1 cellular context compared by ENCODE assay signal in the genomic region with DNA sequence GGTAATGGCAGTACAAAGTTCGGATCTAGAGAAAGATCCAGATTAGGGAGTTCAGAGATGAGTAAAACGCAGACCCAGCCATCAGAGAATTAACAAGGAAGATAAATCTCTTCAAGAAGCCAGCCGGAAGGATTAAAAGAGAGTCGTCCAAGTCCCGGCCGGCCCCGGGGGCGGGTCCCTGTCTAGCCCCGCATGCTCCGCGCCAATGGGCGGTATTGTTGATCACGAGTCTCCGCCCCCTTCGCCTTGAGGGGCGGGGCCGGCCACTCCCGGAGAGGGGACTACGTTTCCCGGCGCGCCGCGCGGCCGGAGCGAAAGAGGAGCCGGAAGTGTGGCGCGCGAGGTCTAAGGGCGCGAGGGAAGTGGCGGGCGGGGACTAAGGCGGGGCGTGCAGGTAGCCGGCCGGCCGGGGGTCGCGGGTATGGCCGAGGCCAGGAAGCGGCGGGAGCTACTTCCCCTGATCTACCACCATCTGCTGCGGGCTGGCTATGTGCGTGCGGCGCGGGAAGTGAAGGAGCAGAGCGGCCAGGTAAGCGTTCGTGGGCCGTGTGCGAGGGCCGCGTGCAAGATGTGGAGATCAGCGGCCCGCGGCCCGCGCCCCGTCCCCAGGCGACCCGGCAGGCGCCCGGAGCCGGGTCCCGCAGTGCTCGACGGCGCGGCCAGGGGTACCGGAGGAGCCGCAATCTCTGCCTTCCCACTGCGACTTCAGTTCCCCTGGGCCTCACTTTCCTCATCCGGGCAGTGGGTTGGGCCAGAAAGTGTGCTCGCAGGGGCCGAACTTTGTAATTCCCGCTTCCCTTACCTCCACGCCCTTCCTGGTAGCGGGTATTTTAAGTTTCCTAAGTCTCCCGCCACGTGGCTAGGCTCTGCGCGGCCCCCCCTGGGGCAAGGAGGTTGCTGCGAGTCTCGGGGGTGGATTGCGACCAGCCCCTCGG.
TF ChIP-seq lines count a peak whose summit lies in the region.

A gene with protein sequence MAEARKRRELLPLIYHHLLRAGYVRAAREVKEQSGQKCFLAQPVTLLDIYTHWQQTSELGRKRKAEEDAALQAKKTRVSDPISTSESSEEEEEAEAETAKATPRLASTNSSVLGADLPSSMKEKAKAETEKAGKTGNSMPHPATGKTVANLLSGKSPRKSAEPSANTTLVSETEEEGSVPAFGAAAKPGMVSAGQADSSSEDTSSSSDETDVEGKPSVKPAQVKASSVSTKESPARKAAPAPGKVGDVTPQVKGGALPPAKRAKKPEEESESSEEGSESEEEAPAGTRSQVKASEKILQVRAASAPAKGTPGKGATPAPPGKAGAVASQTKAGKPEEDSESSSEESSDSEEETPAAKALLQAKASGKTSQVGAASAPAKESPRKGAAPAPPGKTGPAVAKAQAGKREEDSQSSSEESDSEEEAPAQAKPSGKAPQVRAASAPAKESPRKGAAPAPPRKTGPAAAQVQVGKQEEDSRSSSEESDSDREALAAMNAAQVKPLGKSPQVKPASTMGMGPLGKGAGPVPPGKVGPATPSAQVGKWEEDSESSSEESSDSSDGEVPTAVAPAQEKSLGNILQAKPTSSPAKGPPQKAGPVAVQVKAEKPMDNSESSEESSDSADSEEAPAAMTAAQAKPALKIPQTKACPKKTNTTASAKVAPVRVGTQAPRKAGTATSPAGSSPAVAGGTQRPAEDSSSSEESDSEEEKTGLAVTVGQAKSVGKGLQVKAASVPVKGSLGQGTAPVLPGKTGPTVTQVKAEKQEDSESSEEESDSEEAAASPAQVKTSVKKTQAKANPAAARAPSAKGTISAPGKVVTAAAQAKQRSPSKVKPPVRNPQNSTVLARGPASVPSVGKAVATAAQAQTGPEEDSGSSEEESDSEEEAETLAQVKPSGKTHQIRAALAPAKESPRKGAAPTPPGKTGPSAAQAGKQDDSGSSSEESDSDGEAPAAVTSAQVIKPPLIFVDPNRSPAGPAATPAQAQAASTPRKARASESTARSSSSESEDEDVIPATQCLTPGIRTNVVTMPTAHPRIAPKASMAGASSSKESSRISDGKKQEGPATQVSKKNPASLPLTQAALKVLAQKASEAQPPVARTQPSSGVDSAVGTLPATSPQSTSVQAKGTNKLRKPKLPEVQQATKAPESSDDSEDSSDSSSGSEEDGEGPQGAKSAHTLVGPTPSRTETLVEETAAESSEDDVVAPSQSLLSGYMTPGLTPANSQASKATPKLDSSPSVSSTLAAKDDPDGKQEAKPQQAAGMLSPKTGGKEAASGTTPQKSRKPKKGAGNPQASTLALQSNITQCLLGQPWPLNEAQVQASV (N-terminal part only) (plus strand): TSS at position 372 of the 935 bp plus-strand sequence. CDS start 50 bp downstream, at position 422.

TF ChIP-seq in K562, 482 proteins besides CTCF, POLR2A, EP300 and RAD21 (continued from another document and continues in another):
- peak; percentile 93 for TF ChIP-seq NR2C1 (IDR thresholded peaks at IDR 0.05)
- TF ChIP-seq NR2C1 (tag; IDR thresholded peaks at IDR 0.05): peak; percentile 96
- no peak for TF ChIP-seq SRSF9 (IDR thresholded peaks at IDR 0.05; ENCODE audit: borderline replicate concordance, low read depth, low read length)
- TF ChIP-seq ESRRA (IDR thresholded peaks at IDR 0.05; ENCODE audit: borderline replicate concordance, low read depth): 0 out of 2 replicates have a peak, but pooled peaks have one; percentile 24
- no peak for TF ChIP-seq FOXK1 (CRISPR knock-in tag; IDR thresholded peaks at IDR 0.05; ENCODE audit: borderline replicate concordance)
- TF ChIP-seq, protein P1, sequence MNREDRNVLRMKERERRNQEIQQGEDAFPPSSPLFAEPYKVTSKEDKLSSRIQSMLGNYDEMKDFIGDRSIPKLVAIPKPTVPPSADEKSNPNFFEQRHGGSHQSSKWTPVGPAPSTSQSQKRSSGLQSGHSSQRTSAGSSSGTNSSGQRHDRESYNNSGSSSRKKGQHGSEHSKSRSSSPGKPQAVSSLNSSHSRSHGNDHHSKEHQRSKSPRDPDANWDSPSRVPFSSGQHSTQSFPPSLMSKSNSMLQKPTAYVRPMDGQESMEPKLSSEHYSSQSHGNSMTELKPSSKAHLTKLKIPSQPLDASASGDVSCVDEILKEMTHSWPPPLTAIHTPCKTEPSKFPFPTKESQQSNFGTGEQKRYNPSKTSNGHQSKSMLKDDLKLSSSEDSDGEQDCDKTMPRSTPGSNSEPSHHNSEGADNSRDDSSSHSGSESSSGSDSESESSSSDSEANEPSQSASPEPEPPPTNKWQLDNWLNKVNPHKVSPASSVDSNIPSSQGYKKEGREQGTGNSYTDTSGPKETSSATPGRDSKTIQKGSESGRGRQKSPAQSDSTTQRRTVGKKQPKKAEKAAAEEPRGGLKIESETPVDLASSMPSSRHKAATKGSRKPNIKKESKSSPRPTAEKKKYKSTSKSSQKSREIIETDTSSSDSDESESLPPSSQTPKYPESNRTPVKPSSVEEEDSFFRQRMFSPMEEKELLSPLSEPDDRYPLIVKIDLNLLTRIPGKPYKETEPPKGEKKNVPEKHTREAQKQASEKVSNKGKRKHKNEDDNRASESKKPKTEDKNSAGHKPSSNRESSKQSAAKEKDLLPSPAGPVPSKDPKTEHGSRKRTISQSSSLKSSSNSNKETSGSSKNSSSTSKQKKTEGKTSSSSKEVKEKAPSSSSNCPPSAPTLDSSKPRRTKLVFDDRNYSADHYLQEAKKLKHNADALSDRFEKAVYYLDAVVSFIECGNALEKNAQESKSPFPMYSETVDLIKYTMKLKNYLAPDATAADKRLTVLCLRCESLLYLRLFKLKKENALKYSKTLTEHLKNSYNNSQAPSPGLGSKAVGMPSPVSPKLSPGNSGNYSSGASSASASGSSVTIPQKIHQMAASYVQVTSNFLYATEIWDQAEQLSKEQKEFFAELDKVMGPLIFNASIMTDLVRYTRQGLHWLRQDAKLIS (CRISPR knock-in tag; IDR thresholded peaks at IDR 0.05): 0 out of 2 replicates have a peak, but pooled peaks have one; percentile 19
- no peak for TF ChIP-seq MCM3 (IDR thresholded peaks at IDR 0.05)
- TF ChIP-seq ZNF197 (CRISPR knock-in tag; IDR thresholded peaks at IDR 0.05; ENCODE audit: low read depth): no peak
- TF ChIP-seq ATF7 (IDR thresholded peaks at IDR 0.05): peak; percentile 39; the same call in 1 of the 2 replicates
- TF ChIP-seq, protein P2, sequence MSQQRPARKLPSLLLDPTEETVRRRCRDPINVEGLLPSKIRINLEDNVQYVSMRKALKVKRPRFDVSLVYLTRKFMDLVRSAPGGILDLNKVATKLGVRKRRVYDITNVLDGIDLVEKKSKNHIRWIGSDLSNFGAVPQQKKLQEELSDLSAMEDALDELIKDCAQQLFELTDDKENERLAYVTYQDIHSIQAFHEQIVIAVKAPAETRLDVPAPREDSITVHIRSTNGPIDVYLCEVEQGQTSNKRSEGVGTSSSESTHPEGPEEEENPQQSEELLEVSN (IDR thresholded peaks at IDR 0.05; ENCODE audit: borderline replicate concordance in 1 of 2, extremely low read depth in 1 of 2, insufficient read depth in 1 of 2, insufficient read length in 1 of 2, low read depth in 1 of 2, low read length in 1 of 2, poor library complexity in 1 of 2, severe bottlenecking in 1 of 2): peak; percentile 45 to 70
- no peak for TF ChIP-seq IRF2 (CRISPR knock-in tag; IDR thresholded peaks at IDR 0.05)
- TF ChIP-seq PRDM10 (IDR thresholded peaks at IDR 0.05; ENCODE audit: partially characterized antibody): peak; percentile 66
- 0 out of 4 replicates have a peak, but pooled peaks of 1 of the 2 experiments have one; percentile 38 for TF ChIP-seq FOXK2 (conservative IDR thresholded peaks at IDR 0.05 in 1 of 2, IDR thresholded peaks at IDR 0.05 in 1 of 2; ENCODE audit: low read depth in 2 of 2)
- TF ChIP-seq TEAD4 (IDR thresholded peaks at IDR 0.05; ENCODE audit: low read length): no peak
- TF ChIP-seq TEAD4 (CRISPR knock-in tag; IDR thresholded peaks at IDR 0.05; ENCODE audit: borderline replicate concordance): no peak; the same call in 1 of the 2 replicates
- peak; percentile 28 for TF ChIP-seq CCNT2 (IDR thresholded peaks at IDR 0.05; ENCODE audit: borderline replicate concordance, extremely low read depth, insufficient read length, low read depth, low read length)
- TF ChIP-seq ILF3 (IDR thresholded peaks at IDR 0.05; ENCODE audit: borderline replicate concordance): no peak
- TF ChIP-seq TAF1 (IDR thresholded peaks at IDR 0.05; ENCODE audit: control insufficient read depth, extremely low read depth, insufficient read depth, low read length, severe bottlenecking): peak; percentile 62
- TF ChIP-seq SMAD1 (IDR thresholded peaks at IDR 0.05; ENCODE audit: low read depth, low read length, partially characterized antibody): peak; percentile 14
- peak; percentile 77 for TF ChIP-seq E2F1 (CRISPR knock-in tag; IDR thresholded peaks at IDR 0.05)
- TF ChIP-seq, protein P3, sequence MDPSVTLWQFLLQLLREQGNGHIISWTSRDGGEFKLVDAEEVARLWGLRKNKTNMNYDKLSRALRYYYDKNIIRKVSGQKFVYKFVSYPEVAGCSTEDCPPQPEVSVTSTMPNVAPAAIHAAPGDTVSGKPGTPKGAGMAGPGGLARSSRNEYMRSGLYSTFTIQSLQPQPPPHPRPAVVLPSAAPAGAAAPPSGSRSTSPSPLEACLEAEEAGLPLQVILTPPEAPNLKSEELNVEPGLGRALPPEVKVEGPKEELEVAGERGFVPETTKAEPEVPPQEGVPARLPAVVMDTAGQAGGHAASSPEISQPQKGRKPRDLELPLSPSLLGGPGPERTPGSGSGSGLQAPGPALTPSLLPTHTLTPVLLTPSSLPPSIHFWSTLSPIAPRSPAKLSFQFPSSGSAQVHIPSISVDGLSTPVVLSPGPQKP (CRISPR knock-in tag; IDR thresholded peaks at IDR 0.05): no peak
- no peak for TF ChIP-seq ZNF561 (CRISPR knock-in tag; conservative IDR thresholded peaks at IDR 0.05)
- peak; percentile 78 for TF ChIP-seq CXXC5 (CRISPR knock-in tag; IDR thresholded peaks at IDR 0.05)
- no peak for TF ChIP-seq HOXB6 (CRISPR knock-in tag; IDR thresholded peaks at IDR 0.05; ENCODE audit: borderline replicate concordance)
- TF ChIP-seq HCFC1 (IDR thresholded peaks at IDR 0.05; ENCODE audit: low read depth, low read length): peak; percentile 94
- TF ChIP-seq, protein P4, sequence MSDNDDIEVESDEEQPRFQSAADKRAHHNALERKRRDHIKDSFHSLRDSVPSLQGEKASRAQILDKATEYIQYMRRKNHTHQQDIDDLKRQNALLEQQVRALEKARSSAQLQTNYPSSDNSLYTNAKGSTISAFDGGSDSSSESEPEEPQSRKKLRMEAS (CRISPR knock-in tag; IDR thresholded peaks at IDR 0.05): peak; percentile 61; the same call in 1 of the 2 replicates
- TF ChIP-seq SMAD2 (IDR thresholded peaks at IDR 0.05; ENCODE audit: low read depth, low read length): no peak
- peak; percentile 39 for TF ChIP-seq KDM5B (IDR thresholded peaks at IDR 0.05; ENCODE audit: insufficient replicate concordance, low read depth, low read length)
- TF ChIP-seq KAT7 (CRISPR knock-in tag; IDR thresholded peaks at IDR 0.05; ENCODE audit: borderline replicate concordance): 0 out of 2 replicates have a peak, but pooled peaks have one; percentile 49
- peak; percentile 69 for TF ChIP-seq PHF20 (IDR thresholded peaks at IDR 0.05; ENCODE audit: partially characterized antibody)
- TF ChIP-seq EP400 (IDR thresholded peaks at IDR 0.05): peak; percentile 85
- TF ChIP-seq ZFP1 (CRISPR knock-in tag; IDR thresholded peaks at IDR 0.05): no peak
- peak; percentile 40; the same call in 1 of the 2 replicates for TF ChIP-seq USF2 (CRISPR knock-in tag; IDR thresholded peaks at IDR 0.05)
- TF ChIP-seq SAFB2 (IDR thresholded peaks at IDR 0.05; ENCODE audit: borderline replicate concordance, low read depth, low read length, severe bottlenecking): no peak
- 0 out of 2 replicates have a peak, but pooled peaks have one; percentile 50 for TF ChIP-seq SRSF3 (IDR thresholded peaks at IDR 0.05; ENCODE audit: insufficient read depth, low read length)
- peak; percentile 57; the same call in 1 of the 2 replicates for TF ChIP-seq ELF2 (CRISPR knock-in tag; IDR thresholded peaks at IDR 0.05)
- no peak for TF ChIP-seq TAF15 (IDR thresholded peaks at IDR 0.05; ENCODE audit: low read depth, low read length)
- TF ChIP-seq NCOA2 (IDR thresholded peaks at IDR 0.05; ENCODE audit: partially characterized antibody in 2 of 2): no peak
- peak; percentile 84 for TF ChIP-seq RB1 (IDR thresholded peaks at IDR 0.05; ENCODE audit: low read depth)
- TF ChIP-seq NR3C1 (CRISPR knock-in tag; IDR thresholded peaks at IDR 0.05): 0 out of 2 replicates have a peak, but pooled peaks have one; percentile 19
